ENCODE assay signal across 1 cellular context in the genomic region with DNA sequence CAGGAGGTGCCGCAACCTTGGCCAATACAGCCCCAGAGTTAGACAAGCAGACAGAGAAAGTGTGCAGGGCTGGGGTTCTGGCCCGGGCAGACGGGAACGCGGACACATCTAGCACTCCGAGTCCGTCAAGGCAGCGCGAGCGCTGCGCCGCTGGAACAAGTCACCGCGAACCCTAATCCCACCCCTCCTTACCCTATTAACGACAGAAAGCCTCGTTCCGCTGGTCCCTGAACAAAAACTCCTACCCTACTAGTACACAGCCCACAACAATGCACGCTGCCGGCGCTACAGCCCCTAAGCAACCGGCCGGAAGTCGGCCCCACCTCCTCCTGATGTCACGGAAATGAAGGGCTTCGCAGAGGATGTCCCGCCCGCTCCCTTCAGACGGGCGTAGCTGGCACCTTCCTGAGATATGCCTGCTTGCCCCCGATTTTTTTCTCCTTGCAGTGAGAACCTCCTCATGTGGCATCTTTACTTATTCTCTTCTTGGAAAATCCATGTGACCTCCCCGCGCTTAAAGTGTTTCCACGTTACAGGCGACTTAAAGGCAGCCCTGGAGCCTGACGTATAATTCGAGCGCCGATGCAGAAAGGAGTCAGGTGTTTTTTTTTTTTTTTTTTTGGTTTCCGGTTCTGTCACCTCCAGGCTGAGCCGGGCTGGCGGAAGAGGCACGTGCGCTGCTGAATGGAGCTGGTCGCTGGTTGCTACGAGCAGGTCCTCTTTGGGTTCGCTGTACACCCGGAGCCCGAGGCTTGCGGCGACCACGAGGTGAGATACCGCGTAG.
TF ChIP-seq lines count a peak whose summit lies in the region.

A gene (minus strand): TSS at position 315 of the 784 bp plus-strand sequence. CDS start 7,066 bp downstream, outside the sequence.
A gene with protein sequence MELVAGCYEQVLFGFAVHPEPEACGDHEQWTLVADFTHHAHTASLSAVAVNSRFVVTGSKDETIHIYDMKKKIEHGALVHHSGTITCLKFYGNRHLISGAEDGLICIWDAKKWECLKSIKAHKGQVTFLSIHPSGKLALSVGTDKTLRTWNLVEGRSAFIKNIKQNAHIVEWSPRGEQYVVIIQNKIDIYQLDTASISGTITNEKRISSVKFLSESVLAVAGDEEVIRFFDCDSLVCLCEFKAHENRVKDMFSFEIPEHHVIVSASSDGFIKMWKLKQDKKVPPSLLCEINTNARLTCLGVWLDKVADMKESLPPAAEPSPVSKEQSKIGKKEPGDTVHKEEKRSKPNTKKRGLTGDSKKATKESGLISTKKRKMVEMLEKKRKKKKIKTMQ (plus strand): TSS at position 671 of the 784 bp plus-strand sequence. CDS start 14 bp downstream, at position 685.

TF ChIP-seq in K562, 482 proteins besides CTCF, POLR2A, EP300 and RAD21 (continued from another document and continues in another):
- TF ChIP-seq, protein P1, sequence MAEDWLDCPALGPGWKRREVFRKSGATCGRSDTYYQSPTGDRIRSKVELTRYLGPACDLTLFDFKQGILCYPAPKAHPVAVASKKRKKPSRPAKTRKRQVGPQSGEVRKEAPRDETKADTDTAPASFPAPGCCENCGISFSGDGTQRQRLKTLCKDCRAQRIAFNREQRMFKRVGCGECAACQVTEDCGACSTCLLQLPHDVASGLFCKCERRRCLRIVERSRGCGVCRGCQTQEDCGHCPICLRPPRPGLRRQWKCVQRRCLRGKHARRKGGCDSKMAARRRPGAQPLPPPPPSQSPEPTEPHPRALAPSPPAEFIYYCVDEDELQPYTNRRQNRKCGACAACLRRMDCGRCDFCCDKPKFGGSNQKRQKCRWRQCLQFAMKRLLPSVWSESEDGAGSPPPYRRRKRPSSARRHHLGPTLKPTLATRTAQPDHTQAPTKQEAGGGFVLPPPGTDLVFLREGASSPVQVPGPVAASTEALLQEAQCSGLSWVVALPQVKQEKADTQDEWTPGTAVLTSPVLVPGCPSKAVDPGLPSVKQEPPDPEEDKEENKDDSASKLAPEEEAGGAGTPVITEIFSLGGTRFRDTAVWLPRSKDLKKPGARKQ (CRISPR knock-in tag; IDR thresholded peaks at IDR 0.05), result no peak
- TF ChIP-seq NEUROD1 (IDR thresholded peaks at IDR 0.05; ENCODE audit: borderline replicate concordance, low read depth, low read length, partially characterized antibody) (peak; percentile 92), TAF1 (IDR thresholded peaks at IDR 0.05; ENCODE audit: control insufficient read depth, extremely low read depth, insufficient read depth, low read length, severe bottlenecking) (peak; percentile 74), CBFA2T2 (conservative IDR thresholded peaks at IDR 0.05) (0 out of 2 replicates have a peak, but pooled peaks have one; percentile 5), BCOR (IDR thresholded peaks at IDR 0.05) (0 out of 2 replicates have a peak, but pooled peaks have one; percentile 5), DNMT1 (IDR thresholded peaks at IDR 0.05) (no peak), ZBTB7A (IDR thresholded peaks at IDR 0.05; ENCODE audit: borderline replicate concordance, control insufficient read depth, low read depth, low read length) (no peak), RBBP5 (IDR thresholded peaks at IDR 0.05; ENCODE audit: borderline replicate concordance, insufficient read depth, low read length, poor library complexity, severe bottlenecking) (peak; percentile 90), NFE2L1 (tag; IDR thresholded peaks at IDR 0.05; ENCODE audit: borderline replicate concordance, low read depth) (no peak), EGR1 (conservative IDR thresholded peaks at IDR 0.05) (no peak), JUN (IDR thresholded peaks at IDR 0.05; ENCODE audit: borderline replicate concordance, low read depth, low read length) (peak; percentile 85; the same call in 1 of the 2 replicates), JUN (CRISPR knock-in tag; IDR thresholded peaks at IDR 0.05; ENCODE audit: borderline replicate concordance) (no peak), MAFG (tag; conservative IDR thresholded peaks at IDR 0.05) (0 out of 2 replicates have a peak, but pooled peaks have one; percentile 13), GATA2 (CRISPR knock-in tag; IDR thresholded peaks at IDR 0.05) (no peak), ZKSCAN3 (CRISPR knock-in tag; IDR thresholded peaks at IDR 0.05) (no peak), DIDO1 (tag; IDR thresholded peaks at IDR 0.05; ENCODE audit: low read depth) (peak; percentile 98), ZNF212 (CRISPR knock-in tag; IDR thresholded peaks at IDR 0.05) (no peak), KDM5B (IDR thresholded peaks at IDR 0.05; ENCODE audit: insufficient replicate concordance, low read depth, low read length) (peak; percentile 96), ZNF707 (CRISPR knock-in tag; conservative IDR thresholded peaks at IDR 0.05) (no peak), ZBTB1 (CRISPR knock-in tag; IDR thresholded peaks at IDR 0.05; ENCODE audit: borderline replicate concordance, low read depth) (0 out of 2 replicates have a peak, but pooled peaks have one; percentile 32), PHB (CRISPR knock-in tag; IDR thresholded peaks at IDR 0.05) (0 out of 2 replicates have a peak, but pooled peaks have one; percentile 37), CSDE1 (IDR thresholded peaks at IDR 0.05) (peak in 1 of 2 experiments; percentile 81; a peak in 1 of 4 replicates), SP1 (CRISPR knock-in tag; IDR thresholded peaks at IDR 0.05) (peak; percentile 98), ZFX (CRISPR knock-in tag; IDR thresholded peaks at IDR 0.05) (peak; percentile 79), NFATC3 (IDR thresholded peaks at IDR 0.05) (peak; percentile 78; the same call in 1 of the 2 replicates), ESRRA (IDR thresholded peaks at IDR 0.05; ENCODE audit: borderline replicate concordance, low read depth) (peak; percentile 81), ZNF551 (CRISPR knock-in tag; IDR thresholded peaks at IDR 0.05) (no peak), FOXJ2 (tag; IDR thresholded peaks at IDR 0.05) (peak; percentile 92), ZNF384 (IDR thresholded peaks at IDR 0.05; ENCODE audit: low read depth, low read length) (peak; percentile 100), LARP7 (IDR thresholded peaks at IDR 0.05) (no peak), SREBF1 (IDR thresholded peaks at IDR 0.05; ENCODE audit: borderline replicate concordance, low read depth, low read length) (no peak)
- TF ChIP-seq, protein P2, sequence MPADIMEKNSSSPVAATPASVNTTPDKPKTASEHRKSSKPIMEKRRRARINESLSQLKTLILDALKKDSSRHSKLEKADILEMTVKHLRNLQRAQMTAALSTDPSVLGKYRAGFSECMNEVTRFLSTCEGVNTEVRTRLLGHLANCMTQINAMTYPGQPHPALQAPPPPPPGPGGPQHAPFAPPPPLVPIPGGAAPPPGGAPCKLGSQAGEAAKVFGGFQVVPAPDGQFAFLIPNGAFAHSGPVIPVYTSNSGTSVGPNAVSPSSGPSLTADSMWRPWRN (IDR thresholded peaks at IDR 0.05; ENCODE audit: low read depth), result no peak; the same call in 1 of the 2 replicates
- TF ChIP-seq, protein P3, sequence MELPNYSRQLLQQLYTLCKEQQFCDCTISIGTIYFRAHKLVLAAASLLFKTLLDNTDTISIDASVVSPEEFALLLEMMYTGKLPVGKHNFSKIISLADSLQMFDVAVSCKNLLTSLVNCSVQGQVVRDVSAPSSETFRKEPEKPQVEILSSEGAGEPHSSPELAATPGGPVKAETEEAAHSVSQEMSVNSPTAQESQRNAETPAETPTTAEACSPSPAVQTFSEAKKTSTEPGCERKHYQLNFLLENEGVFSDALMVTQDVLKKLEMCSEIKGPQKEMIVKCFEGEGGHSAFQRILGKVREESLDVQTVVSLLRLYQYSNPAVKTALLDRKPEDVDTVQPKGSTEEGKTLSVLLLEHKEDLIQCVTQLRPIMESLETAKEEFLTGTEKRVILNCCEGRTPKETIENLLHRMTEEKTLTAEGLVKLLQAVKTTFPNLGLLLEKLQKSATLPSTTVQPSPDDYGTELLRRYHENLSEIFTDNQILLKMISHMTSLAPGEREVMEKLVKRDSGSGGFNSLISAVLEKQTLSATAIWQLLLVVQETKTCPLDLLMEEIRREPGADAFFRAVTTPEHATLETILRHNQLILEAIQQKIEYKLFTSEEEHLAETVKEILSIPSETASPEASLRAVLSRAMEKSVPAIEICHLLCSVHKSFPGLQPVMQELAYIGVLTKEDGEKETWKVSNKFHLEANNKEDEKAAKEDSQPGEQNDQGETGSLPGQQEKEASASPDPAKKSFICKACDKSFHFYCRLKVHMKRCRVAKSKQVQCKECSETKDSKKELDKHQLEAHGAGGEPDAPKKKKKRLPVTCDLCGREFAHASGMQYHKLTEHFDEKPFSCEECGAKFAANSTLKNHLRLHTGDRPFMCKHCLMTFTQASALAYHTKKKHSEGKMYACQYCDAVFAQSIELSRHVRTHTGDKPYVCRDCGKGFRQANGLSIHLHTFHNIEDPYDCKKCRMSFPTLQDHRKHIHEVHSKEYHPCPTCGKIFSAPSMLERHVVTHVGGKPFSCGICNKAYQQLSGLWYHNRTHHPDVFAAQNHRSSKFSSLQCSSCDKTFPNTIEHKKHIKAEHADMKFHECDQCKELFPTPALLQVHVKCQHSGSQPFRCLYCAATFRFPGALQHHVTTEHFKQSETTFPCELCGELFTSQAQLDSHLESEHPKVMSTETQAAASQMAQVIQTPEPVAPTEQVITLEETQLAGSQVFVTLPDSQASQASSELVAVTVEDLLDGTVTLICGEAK (IDR thresholded peaks at IDR 0.05), result peak; percentile 96
- TF ChIP-seq, protein P3 (CRISPR knock-in tag; IDR thresholded peaks at IDR 0.05), result no peak
- TF ChIP-seq, protein P4, sequence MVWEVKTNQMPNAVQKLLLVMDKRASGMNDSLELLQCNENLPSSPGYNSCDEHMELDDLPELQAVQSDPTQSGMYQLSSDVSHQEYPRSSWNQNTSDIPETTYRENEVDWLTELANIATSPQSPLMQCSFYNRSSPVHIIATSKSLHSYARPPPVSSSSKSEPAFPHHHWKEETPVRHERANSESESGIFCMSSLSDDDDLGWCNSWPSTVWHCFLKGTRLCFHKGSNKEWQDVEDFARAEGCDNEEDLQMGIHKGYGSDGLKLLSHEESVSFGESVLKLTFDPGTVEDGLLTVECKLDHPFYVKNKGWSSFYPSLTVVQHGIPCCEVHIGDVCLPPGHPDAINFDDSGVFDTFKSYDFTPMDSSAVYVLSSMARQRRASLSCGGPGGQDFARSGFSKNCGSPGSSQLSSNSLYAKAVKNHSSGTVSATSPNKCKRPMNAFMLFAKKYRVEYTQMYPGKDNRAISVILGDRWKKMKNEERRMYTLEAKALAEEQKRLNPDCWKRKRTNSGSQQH (CRISPR knock-in tag; IDR thresholded peaks at IDR 0.05), result peak; percentile 85; the same call in 1 of the 2 replicates
- TF ChIP-seq, protein P5, sequence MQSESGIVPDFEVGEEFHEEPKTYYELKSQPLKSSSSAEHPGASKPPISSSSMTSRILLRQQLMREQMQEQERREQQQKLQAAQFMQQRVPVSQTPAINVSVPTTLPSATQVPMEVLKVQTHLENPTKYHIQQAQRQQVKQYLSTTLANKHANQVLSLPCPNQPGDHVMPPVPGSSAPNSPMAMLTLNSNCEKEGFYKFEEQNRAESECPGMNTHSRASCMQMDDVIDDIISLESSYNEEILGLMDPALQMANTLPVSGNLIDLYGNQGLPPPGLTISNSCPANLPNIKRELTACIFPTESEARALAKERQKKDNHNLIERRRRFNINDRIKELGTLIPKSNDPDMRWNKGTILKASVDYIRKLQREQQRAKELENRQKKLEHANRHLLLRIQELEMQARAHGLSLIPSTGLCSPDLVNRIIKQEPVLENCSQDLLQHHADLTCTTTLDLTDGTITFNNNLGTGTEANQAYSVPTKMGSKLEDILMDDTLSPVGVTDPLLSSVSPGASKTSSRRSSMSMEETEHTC (IDR thresholded peaks at IDR 0.05), result peak; percentile 87
- TF ChIP-seq, protein P6, sequence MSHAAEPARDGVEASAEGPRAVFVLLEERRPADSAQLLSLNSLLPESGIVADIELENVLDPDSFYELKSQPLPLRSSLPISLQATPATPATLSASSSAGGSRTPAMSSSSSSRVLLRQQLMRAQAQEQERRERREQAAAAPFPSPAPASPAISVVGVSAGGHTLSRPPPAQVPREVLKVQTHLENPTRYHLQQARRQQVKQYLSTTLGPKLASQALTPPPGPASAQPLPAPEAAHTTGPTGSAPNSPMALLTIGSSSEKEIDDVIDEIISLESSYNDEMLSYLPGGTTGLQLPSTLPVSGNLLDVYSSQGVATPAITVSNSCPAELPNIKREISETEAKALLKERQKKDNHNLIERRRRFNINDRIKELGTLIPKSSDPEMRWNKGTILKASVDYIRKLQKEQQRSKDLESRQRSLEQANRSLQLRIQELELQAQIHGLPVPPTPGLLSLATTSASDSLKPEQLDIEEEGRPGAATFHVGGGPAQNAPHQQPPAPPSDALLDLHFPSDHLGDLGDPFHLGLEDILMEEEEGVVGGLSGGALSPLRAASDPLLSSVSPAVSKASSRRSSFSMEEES (CRISPR knock-in tag; IDR thresholded peaks at IDR 0.05), result peak; percentile 23; the same call in 1 of the 2 replicates
- TF ChIP-seq, protein P7, sequence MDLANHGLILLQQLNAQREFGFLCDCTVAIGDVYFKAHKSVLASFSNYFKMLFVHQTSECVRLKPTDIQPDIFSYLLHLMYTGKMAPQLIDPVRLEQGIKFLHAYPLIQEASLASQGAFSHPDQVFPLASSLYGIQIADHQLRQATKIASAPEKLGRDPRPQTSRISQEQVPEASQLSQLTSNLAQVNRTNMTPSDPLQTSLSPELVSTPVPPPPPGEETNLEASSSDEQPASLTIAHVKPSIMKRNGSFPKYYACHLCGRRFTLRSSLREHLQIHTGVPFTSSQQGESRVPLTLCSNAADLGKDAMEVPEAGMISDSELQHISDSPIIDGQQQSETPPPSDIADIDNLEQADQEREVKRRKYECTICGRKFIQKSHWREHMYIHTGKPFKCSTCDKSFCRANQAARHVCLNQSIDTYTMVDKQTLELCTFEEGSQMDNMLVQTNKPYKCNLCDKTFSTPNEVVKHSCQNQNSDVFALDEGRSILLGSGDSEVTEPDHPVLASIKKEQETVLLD (IDR thresholded peaks at IDR 0.05), result no peak
